ENCODE assay signal across 8 cellular contexts in the genomic region with DNA sequence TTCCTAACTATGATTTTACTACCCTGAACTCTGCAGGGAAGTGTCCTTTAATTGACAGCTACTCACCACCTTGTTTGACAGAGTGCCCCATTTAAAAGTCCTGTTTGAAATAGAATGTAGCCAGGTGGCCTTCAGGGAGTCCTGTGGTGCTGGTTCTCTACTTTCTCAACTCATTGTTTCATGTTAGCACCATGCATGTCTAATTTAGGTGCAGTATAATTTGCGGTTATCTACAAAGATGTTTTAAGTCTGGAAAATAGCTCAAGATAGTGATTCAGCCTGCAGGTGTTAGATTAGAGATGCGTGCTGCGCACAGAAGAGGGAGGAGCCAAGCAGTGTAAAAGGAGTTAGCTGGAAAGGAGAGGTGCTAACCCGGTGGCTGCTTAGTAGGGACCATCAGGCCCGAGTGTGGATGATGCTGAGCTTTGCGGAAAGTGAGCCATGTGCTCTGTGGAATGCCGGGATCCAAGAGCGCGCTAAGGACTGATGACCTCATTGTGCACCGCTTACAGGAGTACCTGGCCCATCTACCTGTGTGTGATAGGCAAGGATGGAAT. TPM values are rescaled to one million over a fixed set of nuclear protein-coding genes. Genes with fewer than 3 reads are reported as not detected.
DNase-seq lines count a peak whose midpoint lies in the region; ATAC-seq and TF ChIP-seq lines count a peak whose summit lies in the region.

No MANE protein-coding gene starts in this region.

- H3K4me1 Mint-ChIP-seq in stimulated activated naive CD8-positive, alpha-beta T cell treated with anti-CD3 and anti-CD28 coated beads, Interleukin-15, amount 100 ng/mL, for 72 hours: peaks cover 67% of the 10 kb centered on the region

- no peaks in the 10 kb centered on the region for H3K9me3 Mint-ChIP-seq in stimulated activated naive CD8-positive, alpha-beta T cell treated with anti-CD3 and anti-CD28 coated beads, Interleukin-15, amount 100 ng/mL, for 72 hours

- peak overlapping the region; percentile 83 to 85 for H3K4me3 Mint-ChIP-seq in stimulated activated naive CD8-positive, alpha-beta T cell treated with anti-CD3 and anti-CD28 coated beads, Interleukin-15, amount 100 ng/mL, for 72 hours

- TF ChIP-seq CTCF in astrocyte of the spinal cord (IDR thresholded peaks at IDR 0.05; ENCODE audit: low read depth, low read length): no peak
- TF ChIP-seq CTCF in lower lobe of right lung (IDR thresholded peaks at IDR 0.05): no peak
- no peak for TF ChIP-seq CTCF in GM13976 (IDR thresholded peaks at IDR 0.05; ENCODE audit: borderline replicate concordance, control extremely low read depth, extremely low read depth, insufficient read depth, missing control alignments)

- H3K27ac Mint-ChIP-seq in stimulated activated naive CD8-positive, alpha-beta T cell treated with anti-CD3 and anti-CD28 coated beads, Interleukin-15, amount 100 ng/mL, for 72 hours: peak overlapping the region; percentile 45 to 63

- in situ Hi-C loops in astrocyte of the spinal cord (cut with HindIII; ENCODE audit: low sequenced_read_pairs): no loop called here
- in situ Hi-C loops in GM13976 (cut with MboI; ENCODE audit: low sequenced_read_pairs, unreplicated experiment): no loop called here

- DNase-seq in SHP77 (lab: John Stamatoyannopoulos, UW) (peak; percentile 21 to 48), SHP77 treated with DMSO at 0.1 percent for 48 hours (lab: John Stamatoyannopoulos, UW) (no peak), T follicular helper cell (ENCODE audit: low read depth) (peak; percentile 62), astrocyte of the spinal cord (ENCODE audit: low read depth, low spot score) (no peak), lower lobe of right lung (no peak), GM13976 (ENCODE audit: low spot score) (no peak)
- DNase-seq in stimulated activated naive CD8-positive, alpha-beta T cell treated with anti-CD3 and anti-CD28 coated beads, Interleukin-15, amount 100 ng/mL, for 72 hours: peak; percentile 46 to 60

- H3K27ac ChIP-seq in lower lobe of right lung: peak overlapping the region; percentile 89

- H3K4me3 ChIP-seq in astrocyte of the spinal cord (ENCODE audit: low read depth, low read length) (peak overlapping the region; percentile 80), lower lobe of right lung (peak overlapping the region; percentile 78)

- no peaks in the 10 kb centered on the region for H3K27me3 ChIP-seq in lower lobe of right lung (ENCODE audit: low read depth)

- H3K36me3 ChIP-seq in lower lobe of right lung: no peaks in the 10 kb centered on the region

- ATAC-seq in HG02884 (IDR thresholded peaks at IDR 0.05; ENCODE audit: unreplicated experiment): peak; percentile 38
- ATAC-seq in lower lobe of right lung: peak in 1 of 2 donors; percentile 8
- ATAC-seq in stimulated activated naive CD8-positive, alpha-beta T cell treated with anti-CD3 and anti-CD28 coated beads, Interleukin-15, amount 100 ng/mL, for 72 hours: peak; percentile 34

- no peaks in the 10 kb centered on the region for H3K9me3 ChIP-seq in lower lobe of right lung

- H3K4me1 ChIP-seq in lower lobe of right lung: peaks cover 28% of the 10 kb centered on the region

- intact Hi-C loops in lower lobe of right lung (cut with DNase I): no loop called here

- H3K27me3 Mint-ChIP-seq in stimulated activated naive CD8-positive, alpha-beta T cell treated with anti-CD3 and anti-CD28 coated beads, Interleukin-15, amount 100 ng/mL, for 72 hours: no peaks in the 10 kb centered on the region

RNA-seq across cellular contexts. Expression of gene CCM2, which starts 1.2 kb away (rescaled TPM):
- 45.7 TPM for total RNA-seq in lower lobe of right lung

RNA-seq across cellular contexts. Expression of gene MYO1G, which starts 22.4 kb away (rescaled TPM):
- total RNA-seq in lower lobe of right lung: 36.3 TPM

Comparison
In these comparisons a context has a peak if more than half of its experiments do, and no peak if none do; other contexts are left out.
1. DNase-seq: peak in SHP77 (2 of 2), T follicular helper cell (single experiment) and stimulated activated naive CD8-positive, alpha-beta T cell treated with anti-CD3 and anti-CD28 coated beads, Interleukin-15, amount 100 ng/mL, for 72 hours (2 of 2); none in SHP77 treated with DMSO at 0.1 percent for 48 hours (single experiment), astrocyte of the spinal cord (single experiment), lower lobe of right lung (single experiment) and GM13976 (single experiment).